ENCODE assay signal across 9 cellular contexts in genomic region chr2:233042549-233042948, GRCh38. TPM values are rescaled to one million over a fixed set of nuclear protein-coding genes. Genes with fewer than 3 reads are reported as not detected.
"Had no signal": no experiment of that assay in that cellular context is flagged by ENCODE, and none has a peak within 500 bp of the region (broad histone marks: within the 10 kb centered on the region; RNA-seq: fewer than 3 reads in every experiment).

No MANE protein-coding gene starts in this region.

- DNase-seq: GM23248, GOT3, H7, HFFc6 had no signal

- H3K4me3 ChIP-seq: GM23248, HAP-1 had no signal

- H3K27ac ChIP-seq: GM23248, HL-60 had no signal

- H3K9ac ChIP-seq: GM23248 had no signal

- H3K36me3 ChIP-seq: HAP-1 had no signal

- H3K4me1 ChIP-seq: HAP-1 had no signal

- H3K9me3 ChIP-seq: HAP-1 had no signal

- H2AFZ ChIP-seq: GM23248 had no signal

RNA-seq across cellular contexts. Expression of gene NEU2, which starts 10.1 kb away (rescaled TPM):
- total RNA-seq: GM23248, H4, H7, HepG2, HFFc6 had no signal
- polyA plus RNA-seq: GM23248, HepG2, IgD-negative memory B cell had no signal

RNA-seq across cellular contexts. Expression of gene INPP5D, which starts 17.6 kb away (rescaled TPM):
- total RNA-seq: GM23248 had no signal

RNA-seq across cellular contexts. Expression of gene NGEF, which starts 29.5 kb away (rescaled TPM):
- polyA plus RNA-seq: GM23248, IgD-negative memory B cell had no signal
